8 cellular contexts compared by ENCODE assay signal in genomic region chr1:151837841-151838490, GRCh38. TPM values are rescaled to one million over a fixed set of nuclear protein-coding genes. Genes with fewer than 3 reads are reported as not detected.
DNase-seq lines count a peak whose midpoint lies in the region; ATAC-seq and TF ChIP-seq lines count a peak whose summit lies in the region.

No MANE protein-coding gene starts in this region.

- CTCF ChIA-PET in Calu3 (lab: Charles Lee), result no interaction called here

- DNase-seq in Calu3 (no peak), RWPE2 (ENCODE audit: low spot score) (no peak), epithelial cell of prostate (ENCODE audit: low read depth, low spot score) (no peak), SW480 (ENCODE audit: low spot score) (no peak), islet precursor cell (no peak)

- H3K36me3 Mint-ChIP-seq in Calu3 (ENCODE audit: insufficient read depth, unreplicated experiment) (peaks cover 34% of the 10 kb centered on the region), nephron (ENCODE audit: low read depth) (no peaks in the 10 kb centered on the region)

- H3K27me3 Mint-ChIP-seq in Calu3 (ENCODE audit: unreplicated experiment) (no peaks in the 10 kb centered on the region), nephron (ENCODE audit: low read depth) (peaks cover 78% of the 10 kb centered on the region)

- intact Hi-C loops in Calu3 (cut with micrococcal nuclease; ENCODE audit: unreplicated experiment), result loop anchor here (2.0 to 10.0 kb wide), 6 partner anchors 47 to 643 kb away; partner anchors contain the start of genes PIP5K1A, TDRKH, TUFT1 and VPS72

- no TSS peak for BruUV-seq in Calu3 (replicated peaks; lab: Mats Ljungman, UMichigan)

- H3K4me3 ChIP-seq in RWPE2 (ENCODE audit: severe bottlenecking), result no peak overlapping the region

- H3K4me1 ChIP-seq in RWPE2 (ENCODE audit: insufficient read depth, poor library complexity, severe bottlenecking), result peaks cover 36% of the 10 kb centered on the region

- no peaks in the 10 kb centered on the region for H3K27me3 ChIP-seq in RWPE2 (ENCODE audit: insufficient read depth, poor library complexity, severe bottlenecking)

- no peaks in the 10 kb centered on the region for H3K9me3 ChIP-seq in RWPE2 (ENCODE audit: severe bottlenecking)

- H3K36me3 ChIP-seq in RWPE2 (ENCODE audit: low read depth), result no peaks in the 10 kb centered on the region

- no peaks in the 10 kb centered on the region for H3K9me3 Mint-ChIP-seq in Calu3 (ENCODE audit: low read depth, unreplicated experiment)
- peaks cover 3% of the 10 kb centered on the region for H3K9me3 Mint-ChIP-seq in nephron

- H3K4me3 Mint-ChIP-seq in Calu3 (ENCODE audit: low read depth, unreplicated experiment), result no peak overlapping the region
- peak overlapping the region; percentile 78 to 82 (median 82) for H3K4me3 Mint-ChIP-seq in nephron

- peaks cover 59% of the 10 kb centered on the region for H3K4me1 Mint-ChIP-seq in Calu3 (ENCODE audit: low read depth, unreplicated experiment)
- H3K4me1 Mint-ChIP-seq in nephron, result peaks cover 23% of the 10 kb centered on the region

- H3K27ac Mint-ChIP-seq in Calu3 (ENCODE audit: unreplicated experiment) (peak overlapping the region; percentile 78), nephron (no peak overlapping the region)

- H3K27ac ChIP-seq in RWPE2 (ENCODE audit: poor library complexity, severe bottlenecking) (peak overlapping the region; percentile 75), epithelial cell of prostate (peak overlapping the region; percentile 80)

- ATAC-seq in RWPE2 (ENCODE audit: low read depth), result no peak
- no peak for ATAC-seq in HG03378 (IDR thresholded peaks at IDR 0.05; ENCODE audit: unreplicated experiment)
- ATAC-seq in HG03025 (IDR thresholded peaks at IDR 0.05; ENCODE audit: low FRiP score, unreplicated experiment), result no peak

- TF ChIP-seq CTCF in Calu3 (IDR thresholded peaks at IDR 0.05; ENCODE audit: unreplicated experiment) (no peak), RWPE2 (IDR thresholded peaks at IDR 0.05; ENCODE audit: poor library complexity, severe bottlenecking) (no peak), nephron (IDR thresholded peaks at IDR 0.05; ENCODE audit: unreplicated experiment in 3 of 3) (no peak)

RNA-seq across cellular contexts. Expression of gene C2CD4D, which starts 1.7 kb away (rescaled TPM):
- 1.7 and 2.5 TPM in 2 replicates for total RNA-seq in Calu3 (2022)

RNA-seq across cellular contexts. Expression of gene RORC, which starts 6.4 kb away (rescaled TPM):
- 0.19 and 1.2 TPM in 2 replicates for total RNA-seq in Calu3 (2022)

RNA-seq across cellular contexts. Expression of gene THEM5, which starts 15.5 kb away (rescaled TPM):
- not detected in 2 replicates for total RNA-seq in Calu3 (2022)

RNA-seq across cellular contexts. Expression of gene LINGO4, which starts 32.7 kb away (rescaled TPM):
- total RNA-seq in Calu3 (2022), result not detected in 2 replicates

RNA-seq across cellular contexts. Expression of gene TDRKH, which starts 47.7 kb away (rescaled TPM):
- 20.2 and 25.7 TPM in 2 replicates for total RNA-seq in Calu3 (2022)
